ENCODE assay signal across 10 cellular contexts in genomic region chr17:68085751-68086445, GRCh38. TPM values are rescaled to one million over a fixed set of nuclear protein-coding genes. Genes with fewer than 3 reads are reported as not detected.
DNase-seq lines count a peak whose midpoint lies in the region; ATAC-seq, FAIRE-seq and TF ChIP-seq lines count a peak whose summit lies in the region.
"Had no signal": no experiment of that assay in that cellular context is flagged by ENCODE, and none has a peak within 500 bp of the region (broad histone marks: within the 10 kb centered on the region; RNA-seq: fewer than 3 reads in every experiment).

No MANE protein-coding gene starts in this region.

- FAIRE-seq in RCC 7860 (lab: Jason Lieb, UNC), result no peak

- H3K4me3 Mint-ChIP-seq in activated naive CD4-positive, alpha-beta T cell treated with anti-CD3 and anti-CD28 coated beads for 36 hours, result peak overlapping the region; percentile 36

- H3K27ac Mint-ChIP-seq in activated naive CD4-positive, alpha-beta T cell treated with anti-CD3 and anti-CD28 coated beads for 36 hours, result no peak overlapping the region

- H3K36me3 Mint-ChIP-seq in activated naive CD4-positive, alpha-beta T cell treated with anti-CD3 and anti-CD28 coated beads for 36 hours (ENCODE audit: low read depth), result no peaks in the 10 kb centered on the region

- no peaks in the 10 kb centered on the region for H3K27me3 ChIP-seq in PC-3 (ENCODE audit: low read length)
- H3K27me3 ChIP-seq in gastroesophageal sphincter, result no peaks in the 10 kb centered on the region
- no peaks in the 10 kb centered on the region for H3K27me3 ChIP-seq in thoracic aorta (replicated peaks; ENCODE audit: insufficient read depth)
- H3K27me3 ChIP-seq: body of pancreas had no signal

- no peak overlapping the region for H2AFZ ChIP-seq in PC-3 (ENCODE audit: low read length)

- no TSS peak for BruUV-seq in PC-3 (replicated peaks; lab: Mats Ljungman, UMichigan)

- no peak for TF ChIP-seq POLR2A in gastroesophageal sphincter (IDR thresholded peaks at IDR 0.05)

- intact Hi-C loops in activated naive CD4-positive, alpha-beta T cell treated with anti-CD3 and anti-CD28 coated beads for 36 hours (cut with micrococcal nuclease), result loop anchor here (2.0 kb wide), 1 partner anchor 15 kb away; no protein-coding TSS in a partner anchor
- intact Hi-C loops in PC-3 (cut with micrococcal nuclease), result no loop called here

- H3K4me1 ChIP-seq in PC-3 (ENCODE audit: insufficient read depth, low read length) (no peaks in the 10 kb centered on the region), gastroesophageal sphincter (no peaks in the 10 kb centered on the region), thoracic aorta (ENCODE audit: control insufficient read depth in 1 of 2, low read depth in 2 of 2) (peaks cover 0 to 4% of the 10 kb centered on the region in 2 donors)
- H3K4me1 ChIP-seq: body of pancreas had no signal

- H3K9me2 ChIP-seq in PC-3 (replicated peaks; ENCODE audit: low read length), result no peaks in the 10 kb centered on the region

- POLR2A ChIA-PET in PC-3 (lab: Charles Lee; ENCODE audit: unreplicated experiment), result no interaction called here

- H3K4me3 ChIP-seq in PC-3 (ENCODE audit: low read length) (no peak overlapping the region), gastroesophageal sphincter (no peak overlapping the region), thoracic aorta (peak overlapping the region; percentile 16)
- H3K4me3 ChIP-seq: body of pancreas had no signal

- no peak overlapping the region for H3K4me2 ChIP-seq in PC-3 (ENCODE audit: low read length)

- H3K9me3 Mint-ChIP-seq in activated naive CD4-positive, alpha-beta T cell treated with anti-CD3 and anti-CD28 coated beads for 36 hours, result peaks cover 5% of the 10 kb centered on the region

- whole genome bisulfite sequencing in gastroesophageal sphincter (ENCODE audit: low coverage in 1 of 2), 2 donors, result 60 to 70% methylated on average over 7 of the region's 8 CpGs

- CTCF ChIA-PET in activated naive CD4-positive, alpha-beta T cell treated with anti-CD3 and anti-CD28 coated beads for 36 hours (lab: Charles Lee), result no interaction called here
- CTCF ChIA-PET in PC-3 (lab: Charles Lee), result no interaction called here

- H3F3A ChIP-seq in PC-3 (ENCODE audit: low read length, unreplicated experiment), result no peaks in the 10 kb centered on the region

- H3K4me1 Mint-ChIP-seq in activated naive CD4-positive, alpha-beta T cell treated with anti-CD3 and anti-CD28 coated beads for 36 hours (ENCODE audit: low read depth), result peaks cover 34% of the 10 kb centered on the region

- ATAC-seq in PC-3 (peak; percentile 60), gastroesophageal sphincter (peak; percentile 39), thoracic aorta (ENCODE audit: insufficient number of reproducible peaks, low FRiP score, low read depth) (no peak)
- ATAC-seq: body of pancreas had no signal

- no peak for TF ChIP-seq CTCF in PC-3 (conservative IDR thresholded peaks at IDR 0.05; ENCODE audit: low read depth, low read length)
- TF ChIP-seq CTCF in gastroesophageal sphincter (IDR thresholded peaks at IDR 0.05), result no peak
- no peak for TF ChIP-seq CTCF in thoracic aorta (IDR thresholded peaks at IDR 0.05)

- no peak for TF ChIP-seq EP300 in gastroesophageal sphincter (IDR thresholded peaks at IDR 0.05)

- H3K36me3 ChIP-seq in PC-3 (ENCODE audit: low read depth, low read length) (no peaks in the 10 kb centered on the region), gastroesophageal sphincter (no peaks in the 10 kb centered on the region), thoracic aorta (no peaks in the 10 kb centered on the region)

- H3K9ac ChIP-seq in PC-3 (ENCODE audit: low read length), result no peak overlapping the region

- no peak overlapping the region for H3K27ac ChIP-seq in PC-3 (ENCODE audit: low read length)
- no peak overlapping the region for H3K27ac ChIP-seq in gastroesophageal sphincter
- H3K27ac ChIP-seq in thoracic aorta, result no peak overlapping the region
- H3K27ac ChIP-seq: body of pancreas had no signal

- H3K9me3 ChIP-seq in PC-3 (ENCODE audit: low read length) (no peaks in the 10 kb centered on the region), gastroesophageal sphincter (no peaks in the 10 kb centered on the region), thoracic aorta (no peaks in the 10 kb centered on the region)
- H3K9me3 ChIP-seq: body of pancreas had no signal

- no peaks in the 10 kb centered on the region for H3K79me2 ChIP-seq in PC-3 (ENCODE audit: low read length)

- DNase-seq in activated naive CD4-positive, alpha-beta T cell treated with anti-CD3 and anti-CD28 coated beads for 36 hours, result no peak
- DNase-seq in activated naive CD4-positive, alpha-beta T cell treated with Interleukin-2 at 50 U/mL for 16 hours, result no peak
- DNase-seq in PC-3, result no peak
- no peak for DNase-seq in thoracic aorta (ENCODE audit: low spot score)
- DNase-seq in NCI-H1105 (lab: John Stamatoyannopoulos, UW), result no peak
- DNase-seq in HCEC 1CT, result no peak
- no peak for DNase-seq in RCC 7860 (ENCODE audit: low spot score)
- DNase-seq: left cardiac atrium had no signal

- H3K27me3 Mint-ChIP-seq in activated naive CD4-positive, alpha-beta T cell treated with anti-CD3 and anti-CD28 coated beads for 36 hours (ENCODE audit: low read depth), result no peaks in the 10 kb centered on the region

- no peaks in the 10 kb centered on the region for H4K20me1 ChIP-seq in PC-3 (ENCODE audit: low read length)

RNA-seq across cellular contexts. Expression of gene KPNA2, which starts 50.4 kb away (rescaled TPM):
- total RNA-seq in activated naive CD4-positive, alpha-beta T cell treated with anti-CD3 and anti-CD28 coated beads for 36 hours, result 100 to 1,000 TPM; 186 to 203 TPM
- total RNA-seq in PC-3 (2014; rRNA removed) (223 and 288 TPM in 2 replicates), gastroesophageal sphincter (10 to 100 TPM; 15.7 to 34.7 (median 21.0) TPM), thoracic aorta (10 to 100 TPM; 11.9 to 29.9 TPM)
